Comparison of ENCODE assay signal across 10 cellular contexts in the genomic region with DNA sequence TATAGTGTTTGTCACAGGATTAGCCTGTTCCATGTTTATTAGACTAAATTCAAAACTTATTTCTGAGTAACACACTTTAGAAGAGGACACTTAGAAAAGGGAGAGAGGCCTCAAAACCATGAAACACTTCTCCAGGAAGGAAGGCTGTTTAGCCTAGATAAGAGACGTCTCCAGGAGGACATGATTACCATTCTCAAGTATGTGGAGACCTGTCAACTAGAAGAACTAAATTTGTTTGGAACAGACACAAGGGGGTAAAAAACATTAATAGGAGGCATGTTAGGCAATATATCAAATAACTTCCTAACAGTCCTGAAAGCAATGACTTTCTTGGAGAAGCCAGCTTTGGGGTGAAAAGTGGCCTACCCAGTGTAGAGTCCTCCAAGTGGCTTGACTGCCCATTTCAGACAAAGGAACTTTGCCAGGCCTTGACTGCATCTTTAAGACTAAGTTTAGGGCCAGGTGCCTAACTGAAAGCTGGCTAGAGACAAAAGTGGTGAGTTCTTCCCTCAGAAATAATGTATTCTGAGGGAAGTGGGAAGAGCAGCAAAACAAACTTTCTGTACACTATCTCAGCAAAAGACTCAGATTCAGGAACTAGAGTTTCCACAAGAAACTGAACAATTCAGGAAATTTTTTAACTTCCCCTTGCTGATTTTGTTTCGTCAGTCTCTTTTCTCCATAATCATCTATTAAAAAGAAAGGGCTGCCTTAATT. TPM values are rescaled to one million over a fixed set of nuclear protein-coding genes. Genes with fewer than 3 reads are reported as not detected.
DNase-seq lines count a peak whose midpoint lies in the region; ATAC-seq and TF ChIP-seq lines count a peak whose summit lies in the region.
"Had no signal": no experiment of that assay in that cellular context is flagged by ENCODE, and none has a peak within 500 bp of the region (broad histone marks: within the 10 kb centered on the region; RNA-seq: fewer than 3 reads in every experiment).

No MANE protein-coding gene starts in this region.

- H3K18ac ChIP-seq in neuronal stem cell (ENCODE audit: low read length), result no peak overlapping the region

- H3K27ac ChIP-seq in heart right ventricle (peak overlapping the region; percentile 21 to 94 (median 82)), right lobe of liver (peak overlapping the region; percentile 7 to 93 (median 55)), upper lobe of right lung (peak overlapping the region; percentile 42), neuronal stem cell (replicated peaks; ENCODE audit: low read length) (no peak overlapping the region)

- ATAC-seq in heart right ventricle, result no peak
- ATAC-seq in Right ventricle myocardium inferior, result no peak
- no peak for ATAC-seq in right lobe of liver
- ATAC-seq in upper lobe of right lung, result no peak
- ATAC-seq in GM18873 (IDR thresholded peaks at IDR 0.05; ENCODE audit: low FRiP score, unreplicated experiment), result no peak

- H4K8ac ChIP-seq in neuronal stem cell (ENCODE audit: low read depth, low read length), result no peak overlapping the region

- peak overlapping the region in 4 of 10 donors; percentile 32 to 77 (median 68) for H3K4me3 ChIP-seq in heart right ventricle
- peak overlapping the region in 2 of 3 donors; percentile 0 to 19 for H3K4me3 ChIP-seq in right lobe of liver
- no peak overlapping the region for H3K4me3 ChIP-seq in upper lobe of right lung
- H3K4me3 ChIP-seq in neuronal stem cell (ENCODE audit: low read length in 2 of 2), result no peak overlapping the region

- no peak for TF ChIP-seq POLR2A in right lobe of liver (IDR thresholded peaks at IDR 0.05)

- no peak overlapping the region for H2BK12ac ChIP-seq in neuronal stem cell (ENCODE audit: low read length)

- peaks cover 3% of the 10 kb centered on the region for H3K79me1 ChIP-seq in neuronal stem cell (ENCODE audit: low read depth, low read length)

- no peak overlapping the region for H3K23ac ChIP-seq in neuronal stem cell (ENCODE audit: low read depth, low read length, poor library complexity)

- WGBS in heart right ventricle, 2 donors, result 30 to 37% methylated on average over 2 of the region's 2 CpGs
- WGBS in right lobe of liver (ENCODE audit: insufficient coverage, low coverage, low lambda C conversion rate, missing lambda C conversion rate), result 21% methylated on average over 2 of the region's 2 CpGs
- no CpG with 5 or more reads among the region's 2 CpGs for WGBS in neuronal stem cell (ENCODE audit: extremely low coverage in 2 of 2, insufficient read length in 2 of 2, insufficient replicate concordance in 1 of 2), 2 donors

- no peak overlapping the region for H2BK120ac ChIP-seq in neuronal stem cell (ENCODE audit: low read depth, low read length)

- no peaks in the 10 kb centered on the region for H3K27me3 ChIP-seq in heart right ventricle
- no peaks in the 10 kb centered on the region for H3K27me3 ChIP-seq in right lobe of liver
- H3K27me3 ChIP-seq in upper lobe of right lung, result no peaks in the 10 kb centered on the region
- H3K27me3 ChIP-seq in neuronal stem cell (ENCODE audit: control insufficient read depth in 3 of 3, insufficient read depth in 3 of 3, low read depth in 1 of 3, low read length in 3 of 3), result no peaks in the 10 kb centered on the region

- no peak overlapping the region for H2BK5ac ChIP-seq in neuronal stem cell (ENCODE audit: low read length)

- H3K4me1 ChIP-seq in heart right ventricle (peaks cover 2 to 88% (median 65%) of the 10 kb centered on the region in 9 donors), right lobe of liver (peaks cover 0 to 75% (median 30%) of the 10 kb centered on the region in 4 donors), upper lobe of right lung (peaks cover 54% of the 10 kb centered on the region), neuronal stem cell (ENCODE audit: control insufficient read depth in 2 of 2, insufficient read depth in 1 of 2, low read depth in 1 of 2, low read length in 2 of 2) (peaks cover 0 to 1% of the 10 kb centered on the region in 2 donors)

- TF ChIP-seq CTCF in heart right ventricle (IDR thresholded peaks at IDR 0.05), result no peak
- TF ChIP-seq CTCF in right lobe of liver (IDR thresholded peaks at IDR 0.05), result no peak
- TF ChIP-seq CTCF in upper lobe of right lung (IDR thresholded peaks at IDR 0.05), result no peak

- intact Hi-C loops in heart right ventricle (cut with DNase I), result no loop called here
- intact Hi-C loops in Right ventricle myocardium inferior (cut with DNase I), result no loop called here
- intact Hi-C loops in right lobe of liver (cut with DNase I), result no loop called here
- intact Hi-C loops in upper lobe of right lung (cut with DNase I), result no loop called here

- H2AK5ac ChIP-seq in neuronal stem cell (ENCODE audit: low read depth, low read length), result no peak overlapping the region

- no peak overlapping the region for H3K9ac ChIP-seq in neuronal stem cell (ENCODE audit: low read depth, low read length, poor library complexity)

- no peak overlapping the region for H2BK15ac ChIP-seq in neuronal stem cell (ENCODE audit: low read length)

- H3K4ac ChIP-seq in neuronal stem cell (ENCODE audit: low read length), result no peak overlapping the region

- no peak overlapping the region for H3K4me2 ChIP-seq in neuronal stem cell (ENCODE audit: insufficient read depth, low read length, poor library complexity, severe bottlenecking)

- no peak for DNase-seq in heart right ventricle
- no peak for DNase-seq in Right ventricle myocardium inferior (ENCODE audit: missing footprints)
- DNase-seq in amniotic epithelial cell (ENCODE audit: low read depth), result peak; percentile 86
- DNase-seq in right lobe of liver, result no peak
- no peak for DNase-seq in upper lobe of right lung
- DNase-seq in neuronal stem cell (ENCODE audit: low spot score), result no peak
- no peak for DNase-seq in DMS153 treated with DMSO at 0.1 percent for 48 hours (lab: John Stamatoyannopoulos, UW; ENCODE audit: unreplicated experiment)
- DNase-seq: stimulated activated CD4-positive, alpha-beta T cell treated with anti-CD3 and anti-CD28 coated beads, Interleukin-12 subunit alpha, Interleukin-12 subunit beta, amount 100 ng/mL, for 4 hours had no signal

- H3K36me3 ChIP-seq in heart right ventricle, result peaks cover 0 to 40% (median 14%) of the 10 kb centered on the region in 9 donors
- H3K36me3 ChIP-seq in right lobe of liver, result peaks cover 0 to 22% (median 11%) of the 10 kb centered on the region in 4 donors
- H3K36me3 ChIP-seq in upper lobe of right lung, result peaks cover 35% of the 10 kb centered on the region
- H3K36me3 ChIP-seq in neuronal stem cell (replicated peaks in 1 of 2; ENCODE audit: control insufficient read depth in 2 of 2, insufficient read depth in 2 of 2, low read length in 2 of 2), result peaks cover 4 to 43% of the 10 kb centered on the region in 2 donors

- H3K14ac ChIP-seq in neuronal stem cell (ENCODE audit: low read length), result no peak overlapping the region

- no peak overlapping the region for H4K91ac ChIP-seq in neuronal stem cell (ENCODE audit: low read depth, low read length, poor library complexity)

- no peaks in the 10 kb centered on the region for H3K9me3 ChIP-seq in heart right ventricle
- no peaks in the 10 kb centered on the region for H3K9me3 ChIP-seq in right lobe of liver
- no peaks in the 10 kb centered on the region for H3K9me3 ChIP-seq in upper lobe of right lung
- H3K9me3 ChIP-seq in neuronal stem cell (replicated peaks in 1 of 2; ENCODE audit: control insufficient read depth in 2 of 2, insufficient read depth in 1 of 2, low read depth in 1 of 2, low read length in 2 of 2), result no peaks in the 10 kb centered on the region

- H2AFZ ChIP-seq in neuronal stem cell (ENCODE audit: low read length), result no peak overlapping the region

RNA-seq across cellular contexts. Expression of a gene that starts 11.8 kb away (rescaled TPM):
- 100 to 1,000 TPM; 224 to 287 (median 259) TPM for total RNA-seq in heart right ventricle
- polyA plus RNA-seq in heart right ventricle, result 10 to 100 TPM; 36.7 to 60.2 TPM
- total RNA-seq in Right ventricle myocardium inferior, result 284 TPM
- 100 to 1,000 TPM; 130 to 224 (median 201) TPM for total RNA-seq in right lobe of liver
- total RNA-seq in upper lobe of right lung, result 187 TPM
- polyA plus RNA-seq in neuronal stem cell (2013, experiment 1 of 2), result 39.8 TPM
- polyA plus RNA-seq in neuronal stem cell (2013, experiment 2 of 2), result 39.0 TPM

RNA-seq across cellular contexts. Expression of a gene that starts 27.5 kb away (rescaled TPM):
- total RNA-seq in heart right ventricle, result not detected
- polyA plus RNA-seq in heart right ventricle, result not detected
- total RNA-seq in Right ventricle myocardium inferior, result not detected
- total RNA-seq in right lobe of liver, result under 1 TPM in 1 of 6 experiments, not detected in 5; 0.84 TPM
- total RNA-seq in upper lobe of right lung, result not detected
- polyA plus RNA-seq in neuronal stem cell (2013, experiment 1 of 2), result not detected
- polyA plus RNA-seq in neuronal stem cell (2013, experiment 2 of 2), result not detected
- polyA plus RNA-seq: keratinocyte had no signal

RNA-seq across cellular contexts. Expression of a gene that starts 46.3 kb away (rescaled TPM):
- total RNA-seq in heart right ventricle (100 to 1,000 TPM in 1 of 10 donors, 10 to 100 TPM in 9; 73.5 to 109 (median 83.1) TPM), Right ventricle myocardium inferior (86.1 TPM), right lobe of liver (10 to 100 TPM; 22.2 to 65.7 (median 30.3) TPM), upper lobe of right lung (35.8 TPM)
- polyA plus RNA-seq in heart right ventricle, result 100 to 1,000 TPM in 1 of 2 donors, 10 to 100 TPM in 1; 95.7 to 113 TPM
- 71.4 TPM for polyA plus RNA-seq in neuronal stem cell (2013, experiment 1 of 2)
- polyA plus RNA-seq in neuronal stem cell (2013, experiment 2 of 2), result 72.4 TPM

Comparison
In these comparisons a context has a peak if more than half of its experiments do, and no peak if none do; other contexts are left out.
1. H3K4me3 ChIP-seq: peak in right lobe of liver (2 of 3); none in upper lobe of right lung (single experiment) and neuronal stem cell (0 of 2).